Comparison of ENCODE assay signal across 1 cellular context in genomic region chr22:20015971-20016733, GRCh38.
TF ChIP-seq lines count a peak whose summit lies in the region.

No MANE protein-coding gene starts in this region.

TF ChIP-seq in HepG2, 621 proteins besides CTCF, POLR2A, EP300 and RAD21 (continued from another document and continues in another):
- TF ChIP-seq ATF2 (CRISPR knock-in tag; IDR thresholded peaks at IDR 0.05) (no peak), UBTF (CRISPR knock-in tag; IDR thresholded peaks at IDR 0.05) (peak; percentile 51), ZNF766 (CRISPR knock-in tag; IDR thresholded peaks at IDR 0.05; ENCODE audit: borderline replicate concordance) (no peak), BRCA1 (CRISPR knock-in tag; IDR thresholded peaks at IDR 0.05) (no peak), TBP (CRISPR knock-in tag; IDR thresholded peaks at IDR 0.05) (no peak), ZNF367 (CRISPR knock-in tag; IDR thresholded peaks at IDR 0.05; ENCODE audit: borderline replicate concordance) (no peak), ZBTB20 (CRISPR knock-in tag; IDR thresholded peaks at IDR 0.05; ENCODE audit: borderline replicate concordance, low read depth) (no peak), ZNF253 (CRISPR knock-in tag; IDR thresholded peaks at IDR 0.05; ENCODE audit: borderline replicate concordance) (no peak), ARID2 (CRISPR knock-in tag; IDR thresholded peaks at IDR 0.05; ENCODE audit: borderline replicate concordance) (no peak), RFXANK (CRISPR knock-in tag; IDR thresholded peaks at IDR 0.05) (no peak), EHMT2 (IDR thresholded peaks at IDR 0.05; ENCODE audit: borderline replicate concordance, low read depth, low read length) (no peak), LCORL (IDR thresholded peaks at IDR 0.05) (no peak), LCORL (CRISPR knock-in tag; IDR thresholded peaks at IDR 0.05) (no peak), ZNF580 (CRISPR knock-in tag; IDR thresholded peaks at IDR 0.05; ENCODE audit: borderline replicate concordance, low read depth) (no peak), ZNF547 (CRISPR knock-in tag; IDR thresholded peaks at IDR 0.05) (no peak), ZMYM2 (CRISPR knock-in tag; IDR thresholded peaks at IDR 0.05) (no peak), MNT (IDR thresholded peaks at IDR 0.05) (no peak), ZBTB37 (CRISPR knock-in tag; IDR thresholded peaks at IDR 0.05) (no peak), ZNF672 (CRISPR knock-in tag; IDR thresholded peaks at IDR 0.05) (no peak), ZNF780A (CRISPR knock-in tag; IDR thresholded peaks at IDR 0.05) (no peak), MAFG (CRISPR knock-in tag; IDR thresholded peaks at IDR 0.05) (no peak), IRF2 (CRISPR knock-in tag; IDR thresholded peaks at IDR 0.05) (no peak), U2AF1 (optimal IDR thresholded peaks at IDR 0.05; ENCODE audit: low read depth, low read length) (no peak), ZSCAN12 (CRISPR knock-in tag; IDR thresholded peaks at IDR 0.05) (0 out of 2 replicates have a peak, but pooled peaks have one; percentile 36), ZNF124 (CRISPR knock-in tag; IDR thresholded peaks at IDR 0.05) (no peak), CHD2 (IDR thresholded peaks at IDR 0.05; ENCODE audit: low read depth, low read length) (no peak), MXD1 (CRISPR knock-in tag; IDR thresholded peaks at IDR 0.05) (peak; percentile 21; the same call in 1 of the 2 replicates), SUZ12 (IDR thresholded peaks at IDR 0.05; ENCODE audit: low read depth, low read length) (no peak), POLR2G (IDR thresholded peaks at IDR 0.05; ENCODE audit: low read depth, low read length) (no peak), GZF1 (CRISPR knock-in tag; IDR thresholded peaks at IDR 0.05) (no peak), PRDM15 (CRISPR knock-in tag; IDR thresholded peaks at IDR 0.05) (no peak), TFE3 (CRISPR knock-in tag; IDR thresholded peaks at IDR 0.05) (no peak), ZBTB33 (CRISPR knock-in tag; IDR thresholded peaks at IDR 0.05) (no peak), ZBTB49 (CRISPR knock-in tag; IDR thresholded peaks at IDR 0.05; ENCODE audit: borderline replicate concordance) (no peak), MIXL1 (CRISPR knock-in tag; IDR thresholded peaks at IDR 0.05) (no peak), ZGPAT (CRISPR knock-in tag; IDR thresholded peaks at IDR 0.05) (peak; percentile 24; the same call in 1 of the 2 replicates), PLRG1 (conservative IDR thresholded peaks at IDR 0.05) (no peak), THAP9 (CRISPR knock-in tag; IDR thresholded peaks at IDR 0.05; ENCODE audit: borderline replicate concordance) (no peak)
